In genomic region chr5:90379652-90380051, GRCh38 we compare ENCODE assay signal across 27 cellular contexts.
"Had no signal": no experiment of that assay in that cellular context is flagged by ENCODE, and none has a peak within 500 bp of the region (broad histone marks: within the 10 kb centered on the region; RNA-seq: fewer than 3 reads in every experiment).

No MANE protein-coding gene starts in this region.

- H3K9me3 ChIP-seq: colonic mucosa, gastroesophageal sphincter, prostate gland, right atrium auricular region, spleen, suprapubic skin, transverse colon, upper lobe of right lung, uterus had no signal

- ATAC-seq: foreskin keratinocyte; gastroesophageal sphincter; heart left ventricle; left cardiac atrium; left ventricle myocardium superior; naive thymus-derived CD4-positive, alpha-beta T cell; stimulated activated naive B cell treated with anti-CD40 and anti-IgM and Interleukin-4, amounts not matched to agents 10 μg/mL and 1 μg/mL and 100 μg/mL, for 72 hours; upper lobe of right lung had no signal

- H3K4me3 Mint-ChIP-seq: dendritic cell treated with granulocyte-macrophage colony-stimulating factor and Interleukin-4, amounts not matched to agents 40 ng/mL and 50 ng/mL, for 4 days; endodermal cell; mesothelial cell of epicardium; naive thymus-derived CD4-positive, alpha-beta T cell; nephron; stimulated activated naive B cell treated with anti-CD40 and anti-IgM and Interleukin-4, amounts not matched to agents 10 μg/mL and 1 μg/mL and 100 μg/mL, for 72 hours; stimulated activated naive CD8-positive, alpha-beta T cell treated with anti-CD3 and anti-CD28 coated beads, Interleukin-15, Interleukin-2, amounts not matched to agents 100 ng/mL and 50 ng/mL, for 24 hours had no signal

- H3K27ac Mint-ChIP-seq: dendritic cell treated with granulocyte-macrophage colony-stimulating factor and Interleukin-4, amounts not matched to agents 40 ng/mL and 50 ng/mL, for 4 days; endodermal cell; mesothelial cell of epicardium; naive thymus-derived CD4-positive, alpha-beta T cell; nephron; stimulated activated naive B cell treated with anti-CD40 and anti-IgM and Interleukin-4, amounts not matched to agents 10 μg/mL and 1 μg/mL and 100 μg/mL, for 72 hours; stimulated activated naive CD8-positive, alpha-beta T cell treated with anti-CD3 and anti-CD28 coated beads, Interleukin-15, Interleukin-2, amounts not matched to agents 100 ng/mL and 50 ng/mL, for 24 hours had no signal

- DNase-seq: colonic mucosa; effector CD8-positive, alpha-beta T cell; endodermal cell; foreskin keratinocyte; heart left ventricle; hippocampal formation; left cardiac atrium; left ventricle myocardium superior; mesenchymal stem cell; naive thymus-derived CD4-positive, alpha-beta T cell; nucleus accumbens; sigmoid colon; spleen; stimulated activated CD4-positive, alpha-beta T cell treated with anti-CD3 and anti-CD28 coated beads, Interleukin-4, amount 100 ng/mL, for 4 hours; stimulated activated naive B cell treated with anti-CD40 and anti-IgM and Interleukin-4, amounts not matched to agents 10 μg/mL and 1 μg/mL and 100 μg/mL, for 72 hours; transverse colon; upper lobe of right lung; uterus had no signal

- H3K4me1 Mint-ChIP-seq: endodermal cell; naive thymus-derived CD4-positive, alpha-beta T cell; stimulated activated naive B cell treated with anti-CD40 and anti-IgM and Interleukin-4, amounts not matched to agents 10 μg/mL and 1 μg/mL and 100 μg/mL, for 72 hours had no signal

- H3K4me1 ChIP-seq: colonic mucosa, esophagus muscularis mucosa, foreskin keratinocyte, gastroesophageal sphincter, heart left ventricle, prostate gland, right atrium auricular region, sigmoid colon, spleen, suprapubic skin, upper lobe of right lung, uterus had no signal

- H3K36me3 Mint-ChIP-seq: mesothelial cell of epicardium; naive thymus-derived CD4-positive, alpha-beta T cell; stimulated activated naive B cell treated with anti-CD40 and anti-IgM and Interleukin-4, amounts not matched to agents 10 μg/mL and 1 μg/mL and 100 μg/mL, for 72 hours had no signal

- H3K36me3 ChIP-seq: colonic mucosa, esophagus muscularis mucosa, gastroesophageal sphincter, heart left ventricle, prostate gland, right atrium auricular region, sigmoid colon, spleen, suprapubic skin, transverse colon, upper lobe of right lung, uterus had no signal

- H3K4me3 ChIP-seq: colonic mucosa, esophagus muscularis mucosa, gastroesophageal sphincter, heart left ventricle, prostate gland, right atrium auricular region, sigmoid colon, spleen, suprapubic skin, transverse colon, upper lobe of right lung, uterus had no signal

- H3K27me3 Mint-ChIP-seq: dendritic cell treated with granulocyte-macrophage colony-stimulating factor and Interleukin-4, amounts not matched to agents 40 ng/mL and 50 ng/mL, for 4 days had no signal
